ENCODE assay signal across 1 cellular context in genomic region chr9:35603986-35604577, GRCh38.
TF ChIP-seq lines count a peak whose summit lies in the region.

No MANE protein-coding gene starts in this region.

TF ChIP-seq in K562, 482 proteins besides CTCF, POLR2A, EP300 and RAD21 (continued from another document and continues in another):
- no peak for TF ChIP-seq ARID3B (CRISPR knock-in tag; IDR thresholded peaks at IDR 0.05; ENCODE audit: borderline replicate concordance)
- TF ChIP-seq DNMT1 (IDR thresholded peaks at IDR 0.05) = no peak
- TF ChIP-seq HOXB6 (CRISPR knock-in tag; IDR thresholded peaks at IDR 0.05; ENCODE audit: borderline replicate concordance) = no peak
- TF ChIP-seq ZNF512 (tag; IDR thresholded peaks at IDR 0.05) = no peak
- TF ChIP-seq ZNF354B (CRISPR knock-in tag; IDR thresholded peaks at IDR 0.05) = no peak
- TF ChIP-seq CBFB (CRISPR knock-in tag; IDR thresholded peaks at IDR 0.05) = no peak
- TF ChIP-seq ZFP91 (CRISPR knock-in tag; IDR thresholded peaks at IDR 0.05) = no peak
- TF ChIP-seq, protein P1, sequence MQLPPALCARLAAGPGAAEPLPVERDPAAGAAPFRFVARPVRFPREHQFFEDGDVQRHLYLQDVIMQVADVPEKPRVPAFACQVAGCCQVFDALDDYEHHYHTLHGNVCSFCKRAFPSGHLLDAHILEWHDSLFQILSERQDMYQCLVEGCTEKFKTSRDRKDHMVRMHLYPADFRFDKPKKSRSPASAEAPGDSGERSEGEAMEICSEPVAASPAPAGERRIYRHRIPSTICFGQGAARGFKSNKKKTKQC (CRISPR knock-in tag; IDR thresholded peaks at IDR 0.05) = no peak
- TF ChIP-seq ETS2 (tag; IDR thresholded peaks at IDR 0.05; ENCODE audit: borderline replicate concordance, poor library complexity, severe bottlenecking) = no peak
- no peak for TF ChIP-seq MTA2 (IDR thresholded peaks at IDR 0.05; ENCODE audit: low read depth)
- TF ChIP-seq HEY1 (CRISPR knock-in tag; IDR thresholded peaks at IDR 0.05; ENCODE audit: borderline replicate concordance) = no peak
- TF ChIP-seq THRB (CRISPR knock-in tag; conservative IDR thresholded peaks at IDR 0.05) = 0 out of 2 replicates have a peak, but pooled peaks have one; percentile 20
- TF ChIP-seq PREB (CRISPR knock-in tag; IDR thresholded peaks at IDR 0.05) = no peak
- no peak; the same call in 1 of the 2 replicates for TF ChIP-seq SUPT5H (IDR thresholded peaks at IDR 0.05)
- TF ChIP-seq ADNP (tag; IDR thresholded peaks at IDR 0.05) = no peak
- TF ChIP-seq NR1H2 (CRISPR knock-in tag; IDR thresholded peaks at IDR 0.05) = no peak
- peak; percentile 70 for TF ChIP-seq HMGN3 (IDR thresholded peaks at IDR 0.05; ENCODE audit: borderline replicate concordance, extremely low read depth, insufficient read length, low read depth, low read length)
- no peak for TF ChIP-seq ERF (CRISPR knock-in tag; IDR thresholded peaks at IDR 0.05)
- no peak for TF ChIP-seq CHD1 (IDR thresholded peaks at IDR 0.05; ENCODE audit: low read length)
- no peak; a peak in 1 of 4 replicates for TF ChIP-seq HDAC1 (IDR thresholded peaks at IDR 0.05)
- TF ChIP-seq ZNF324 (CRISPR knock-in tag; IDR thresholded peaks at IDR 0.05) = no peak
- TF ChIP-seq ZNF586 (CRISPR knock-in tag; conservative IDR thresholded peaks at IDR 0.05) = no peak
- no peak for TF ChIP-seq ZNF124 (CRISPR knock-in tag; IDR thresholded peaks at IDR 0.05)
- TF ChIP-seq NCOA2 (IDR thresholded peaks at IDR 0.05; ENCODE audit: partially characterized antibody in 2 of 2) = no peak
- TF ChIP-seq SIRT6 (IDR thresholded peaks at IDR 0.05; ENCODE audit: low read depth, low read length) = no peak
- TF ChIP-seq, protein P2, sequence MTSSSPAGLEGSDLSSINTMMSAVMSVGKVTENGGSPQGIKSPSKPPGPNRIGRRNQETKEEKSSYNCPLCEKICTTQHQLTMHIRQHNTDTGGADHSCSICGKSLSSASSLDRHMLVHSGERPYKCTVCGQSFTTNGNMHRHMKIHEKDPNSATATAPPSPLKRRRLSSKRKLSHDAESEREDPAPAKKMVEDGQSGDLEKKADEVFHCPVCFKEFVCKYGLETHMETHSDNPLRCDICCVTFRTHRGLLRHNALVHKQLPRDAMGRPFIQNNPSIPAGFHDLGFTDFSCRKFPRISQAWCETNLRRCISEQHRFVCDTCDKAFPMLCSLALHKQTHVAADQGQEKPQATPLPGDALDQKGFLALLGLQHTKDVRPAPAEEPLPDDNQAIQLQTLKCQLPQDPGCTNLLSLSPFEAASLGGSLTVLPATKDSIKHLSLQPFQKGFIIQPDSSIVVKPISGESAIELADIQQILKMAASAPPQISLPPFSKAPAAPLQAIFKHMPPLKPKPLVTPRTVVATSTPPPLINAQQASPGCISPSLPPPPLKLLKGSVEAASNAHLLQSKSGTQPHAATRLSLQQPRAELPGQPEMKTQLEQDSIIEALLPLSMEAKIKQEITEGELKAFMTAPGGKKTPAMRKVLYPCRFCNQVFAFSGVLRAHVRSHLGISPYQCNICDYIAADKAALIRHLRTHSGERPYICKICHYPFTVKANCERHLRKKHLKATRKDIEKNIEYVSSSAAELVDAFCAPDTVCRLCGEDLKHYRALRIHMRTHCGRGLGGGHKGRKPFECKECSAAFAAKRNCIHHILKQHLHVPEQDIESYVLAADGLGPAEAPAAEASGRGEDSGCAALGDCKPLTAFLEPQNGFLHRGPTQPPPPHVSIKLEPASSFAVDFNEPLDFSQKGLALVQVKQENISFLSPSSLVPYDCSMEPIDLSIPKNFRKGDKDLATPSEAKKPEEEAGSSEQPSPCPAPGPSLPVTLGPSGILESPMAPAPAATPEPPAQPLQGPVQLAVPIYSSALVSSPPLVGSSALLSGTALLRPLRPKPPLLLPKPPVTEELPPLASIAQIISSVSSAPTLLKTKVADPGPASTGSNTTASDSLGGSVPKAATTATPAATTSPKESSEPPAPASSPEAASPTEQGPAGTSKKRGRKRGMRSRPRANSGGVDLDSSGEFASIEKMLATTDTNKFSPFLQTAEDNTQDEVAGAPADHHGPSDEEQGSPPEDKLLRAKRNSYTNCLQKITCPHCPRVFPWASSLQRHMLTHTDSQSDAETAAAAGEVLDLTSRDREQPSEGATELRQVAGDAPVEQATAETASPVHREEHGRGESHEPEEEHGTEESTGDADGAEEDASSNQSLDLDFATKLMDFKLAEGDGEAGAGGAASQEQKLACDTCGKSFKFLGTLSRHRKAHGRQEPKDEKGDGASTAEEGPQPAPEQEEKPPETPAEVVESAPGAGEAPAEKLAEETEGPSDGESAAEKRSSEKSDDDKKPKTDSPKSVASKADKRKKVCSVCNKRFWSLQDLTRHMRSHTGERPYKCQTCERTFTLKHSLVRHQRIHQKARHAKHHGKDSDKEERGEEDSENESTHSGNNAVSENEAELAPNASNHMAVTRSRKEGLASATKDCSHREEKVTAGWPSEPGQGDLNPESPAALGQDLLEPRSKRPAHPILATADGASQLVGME (CRISPR knock-in tag; IDR thresholded peaks at IDR 0.05) = 0 out of 2 replicates have a peak, but pooled peaks have one; percentile 46
- TF ChIP-seq EZH2 (IDR thresholded peaks at IDR 0.05; ENCODE audit: borderline replicate concordance, low read depth, low read length) = no peak
- no peak for TF ChIP-seq U2AF1 (optimal IDR thresholded peaks at IDR 0.05; ENCODE audit: low read depth, low read length)
- TF ChIP-seq, protein P3, sequence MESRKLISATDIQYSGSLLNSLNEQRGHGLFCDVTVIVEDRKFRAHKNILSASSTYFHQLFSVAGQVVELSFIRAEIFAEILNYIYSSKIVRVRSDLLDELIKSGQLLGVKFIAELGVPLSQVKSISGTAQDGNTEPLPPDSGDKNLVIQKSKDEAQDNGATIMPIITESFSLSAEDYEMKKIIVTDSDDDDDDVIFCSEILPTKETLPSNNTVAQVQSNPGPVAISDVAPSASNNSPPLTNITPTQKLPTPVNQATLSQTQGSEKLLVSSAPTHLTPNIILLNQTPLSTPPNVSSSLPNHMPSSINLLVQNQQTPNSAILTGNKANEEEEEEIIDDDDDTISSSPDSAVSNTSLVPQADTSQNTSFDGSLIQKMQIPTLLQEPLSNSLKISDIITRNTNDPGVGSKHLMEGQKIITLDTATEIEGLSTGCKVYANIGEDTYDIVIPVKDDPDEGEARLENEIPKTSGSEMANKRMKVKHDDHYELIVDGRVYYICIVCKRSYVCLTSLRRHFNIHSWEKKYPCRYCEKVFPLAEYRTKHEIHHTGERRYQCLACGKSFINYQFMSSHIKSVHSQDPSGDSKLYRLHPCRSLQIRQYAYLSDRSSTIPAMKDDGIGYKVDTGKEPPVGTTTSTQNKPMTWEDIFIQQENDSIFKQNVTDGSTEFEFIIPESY (CRISPR knock-in tag; IDR thresholded peaks at IDR 0.05) = no peak
- TF ChIP-seq ZC3H4 (CRISPR knock-in tag; IDR thresholded peaks at IDR 0.05; ENCODE audit: borderline replicate concordance) = no peak
- no peak for TF ChIP-seq BRD9 (IDR thresholded peaks at IDR 0.05; ENCODE audit: low read depth, partially characterized antibody)
- TF ChIP-seq L3MBTL2 (IDR thresholded peaks at IDR 0.05) = peak; percentile 93
- TF ChIP-seq PHB (CRISPR knock-in tag; IDR thresholded peaks at IDR 0.05) = no peak
- TF ChIP-seq RBM17 (IDR thresholded peaks at IDR 0.05; ENCODE audit: borderline replicate concordance, low read depth, low read length) = no peak
- peak; percentile 84; the same call in 1 of the 2 replicates for TF ChIP-seq XRCC5 (IDR thresholded peaks at IDR 0.05; ENCODE audit: low read depth, low read length)
- no peak for TF ChIP-seq ZNF384 (IDR thresholded peaks at IDR 0.05; ENCODE audit: low read depth, low read length)
- no peak for TF ChIP-seq ZNF232 (CRISPR knock-in tag; IDR thresholded peaks at IDR 0.05)
- TF ChIP-seq MBD2 (IDR thresholded peaks at IDR 0.05; ENCODE audit: borderline replicate concordance, low read depth) = no peak
- TF ChIP-seq TAF1 (IDR thresholded peaks at IDR 0.05; ENCODE audit: control insufficient read depth, extremely low read depth, insufficient read depth, low read length, severe bottlenecking) = peak; percentile 22
